In genomic region chr10:132537713-132538020, GRCh38 we compare ENCODE assay signal across 8 cellular contexts. TPM values are rescaled to one million over a fixed set of nuclear protein-coding genes. Genes with fewer than 3 reads are reported as not detected.
DNase-seq lines count a peak whose midpoint lies in the region; ATAC-seq and TF ChIP-seq lines count a peak whose summit lies in the region.

TSS of gene INPP5A (plus strand) at chr10:132537787. CDS start at chr10:132538097, 310 bp downstream.

- H3K79me1 ChIP-seq in H9 (ENCODE audit: insufficient read depth, low read depth, low read length, poor library complexity, severe bottlenecking) = peaks cover 5% of the 10 kb centered on the region

- peak within 1 kb of the TSS; percentile 70 for H3K18ac ChIP-seq in H9 (ENCODE audit: insufficient read length, low read depth, low read length)

- H3K36me3 Mint-ChIP-seq in H9 (ENCODE audit: insufficient read depth in 1 of 3, low read depth in 3 of 3) = peaks cover 0 to 3% (median 0%) of the 10 kb centered on the region in 3 experiments; a peak in 2 of 7 replicates
- H3K36me3 Mint-ChIP-seq in activated CD8-positive, alpha-beta T cell treated with anti-CD3 and anti-CD28 coated beads, Interleukin-2, amount 10 ng/mL, durations not matched to agents 7 days and 5 days (ENCODE audit: low read depth) = peaks cover 7% of the 10 kb centered on the region

- peak within 1 kb of the TSS; percentile 93 for H3K14ac ChIP-seq in H9 (ENCODE audit: insufficient read depth, low read length)

- POLR2A ChIA-PET in activated CD8-positive, alpha-beta T cell treated with anti-CD3 and anti-CD28 coated beads, Interleukin-2, amount 10 ng/mL, durations not matched to agents 7 days and 5 days (lab: Charles Lee) = interaction anchor here (1.2 kb wide), 1 partner anchor 14 kb away, joined by 4 read pairs; no protein-coding TSS in a partner anchor

- H2BK120ac ChIP-seq in H9 (ENCODE audit: low read depth, low read length, poor library complexity, severe bottlenecking) = no peak within 1 kb of the TSS

- H4K91ac ChIP-seq in H9 (ENCODE audit: insufficient read length, low read depth, low read length) = no peak within 1 kb of the TSS

- no CpG with 5 or more reads among the region's 53 CpGs for WGBS in H9 (ENCODE audit: extremely low coverage, insufficient read length, low lambda C conversion rate)

- H3K4me1 Mint-ChIP-seq in H9 = peaks cover 40 to 59% of the 10 kb centered on the region in 2 experiments
- H3K4me1 Mint-ChIP-seq in activated CD8-positive, alpha-beta T cell treated with anti-CD3 and anti-CD28 coated beads, Interleukin-2, amount 10 ng/mL, durations not matched to agents 7 days and 5 days (ENCODE audit: low read depth) = peaks cover 49% of the 10 kb centered on the region

- peak within 1 kb of the TSS; percentile 79 to 88 for H3K4me3 Mint-ChIP-seq in H9
- H3K4me3 Mint-ChIP-seq in activated CD8-positive, alpha-beta T cell treated with anti-CD3 and anti-CD28 coated beads, Interleukin-2, amount 10 ng/mL, durations not matched to agents 7 days and 5 days = peak within 1 kb of the TSS; percentile 84

- no peak for TF ChIP-seq POLR2A in erythroblast (IDR thresholded peaks at IDR 0.05; ENCODE audit: low read length)

- H3K56ac ChIP-seq in H9 (ENCODE audit: insufficient read length, low read depth, low read length) = no peak within 1 kb of the TSS

- no peak within 1 kb of the TSS for H3K27ac Mint-ChIP-seq in H9
- peak within 1 kb of the TSS; percentile 80 for H3K27ac Mint-ChIP-seq in activated CD8-positive, alpha-beta T cell treated with anti-CD3 and anti-CD28 coated beads, Interleukin-2, amount 10 ng/mL, durations not matched to agents 7 days and 5 days

- no peaks in the 10 kb centered on the region for H3K9me3 Mint-ChIP-seq in H9
- H3K9me3 Mint-ChIP-seq in activated CD8-positive, alpha-beta T cell treated with anti-CD3 and anti-CD28 coated beads, Interleukin-2, amount 10 ng/mL, durations not matched to agents 7 days and 5 days (ENCODE audit: insufficient read depth) = no peaks in the 10 kb centered on the region

- no peaks in the 10 kb centered on the region; the same call in 1 of the 2 replicates for H3K4me1 ChIP-seq in H9 (ENCODE audit: insufficient read depth, low read length)

- no peaks in the 10 kb centered on the region for H3K9me3 ChIP-seq in H9 (ENCODE audit: control insufficient read depth, low read depth, low read length)

- H4K20me1 ChIP-seq in H9 (ENCODE audit: control insufficient read depth, insufficient read depth, insufficient read length) = peaks cover 3% of the 10 kb centered on the region

- H3K4me3 ChIP-seq in skeletal muscle cell (ENCODE audit: low read depth, low read length) = peak within 1 kb of the TSS; percentile 67

- CTCF ChIA-PET in activated CD8-positive, alpha-beta T cell treated with anti-CD3 and anti-CD28 coated beads, Interleukin-2, amount 10 ng/mL, durations not matched to agents 7 days and 5 days (lab: Charles Lee) = interaction anchor here (4.1 kb wide), 1 partner anchor 13 kb away, joined by 33 read pairs; no protein-coding TSS in a partner anchor

- H3K4me2 ChIP-seq in H9 (ENCODE audit: insufficient read depth, insufficient read length, low read length) = peak within 1 kb of the TSS; percentile 58

- no peak within 1 kb of the TSS for H2BK20ac ChIP-seq in H9 (ENCODE audit: low read depth, low read length, poor library complexity, severe bottlenecking)

- H3K27ac ChIP-seq in H9 (ENCODE audit: insufficient read length, low read depth, low read length) = no peak within 1 kb of the TSS

- no peak within 1 kb of the TSS for H2AK5ac ChIP-seq in H9 (ENCODE audit: insufficient read length, low read length)

- H2AFZ ChIP-seq in H9 (ENCODE audit: low read length) = no peak within 1 kb of the TSS

- no peak for TF ChIP-seq CTCF in H9 (conservative IDR thresholded peaks at IDR 0.05)

- DNase-seq in H9 (no peak), left ventricle myocardium superior (no peak), skeletal muscle cell (ENCODE audit: low read depth) (no peak), NCI-H2227 (lab: John Stamatoyannopoulos, UW; ENCODE audit: unreplicated experiment) (no peak), DMS153 treated with DMSO at 0.1 percent for 48 hours (lab: John Stamatoyannopoulos, UW; ENCODE audit: unreplicated experiment) (no peak), erythroblast (lab: John Stamatoyannopoulos, UW) (no peak)
- no peak for DNase-seq in activated CD8-positive, alpha-beta T cell treated with anti-CD3 and anti-CD28 coated beads, Interleukin-2, amount 10 ng/mL, durations not matched to agents 7 days and 5 days

- no peak within 1 kb of the TSS; the same call in 1 of the 2 replicates for H2BK15ac ChIP-seq in H9 (ENCODE audit: low read depth, low read length)

- no peaks in the 10 kb centered on the region for H3K79me2 ChIP-seq in H9 (ENCODE audit: insufficient read depth, low read length)

- no peak within 1 kb of the TSS for H3K4ac ChIP-seq in H9 (ENCODE audit: low read depth, low read length)

- no peak within 1 kb of the TSS for H2BK5ac ChIP-seq in H9 (ENCODE audit: insufficient read length, low read length)

- H3K9ac ChIP-seq in H9 (ENCODE audit: extremely low read depth, insufficient read length, low read length) = no peak within 1 kb of the TSS

- no peak within 1 kb of the TSS for H3K23ac ChIP-seq in H9 (ENCODE audit: insufficient read length, low read depth, low read length)

- peaks cover 42% of the 10 kb centered on the region for H3K27me3 Mint-ChIP-seq in H9 (ENCODE audit: low read depth)
- peaks cover 5% of the 10 kb centered on the region for H3K27me3 Mint-ChIP-seq in activated CD8-positive, alpha-beta T cell treated with anti-CD3 and anti-CD28 coated beads, Interleukin-2, amount 10 ng/mL, durations not matched to agents 7 days and 5 days (ENCODE audit: low read depth)

- peaks cover 8% of the 10 kb centered on the region for H3K23me2 ChIP-seq in H9 (ENCODE audit: insufficient read length, low read depth, low read length, poor library complexity, severe bottlenecking)

- ATAC-seq in activated CD8-positive, alpha-beta T cell treated with anti-CD3 and anti-CD28 coated beads, Interleukin-2, amount 10 ng/mL, durations not matched to agents 7 days and 5 days = no peak
- no peak for ATAC-seq in left ventricle myocardium superior
- no peak for ATAC-seq in GM19351 (IDR thresholded peaks at IDR 0.05; ENCODE audit: unreplicated experiment)

- H3T11ph ChIP-seq in H9 (ENCODE audit: low read length) = no peak within 1 kb of the TSS

- no peaks in the 10 kb centered on the region; the same call in 1 of the 2 replicates for H3K27me3 ChIP-seq in H9 (ENCODE audit: insufficient read depth, low read length)

- H2BK12ac ChIP-seq in H9 (ENCODE audit: insufficient read length, low read depth, low read length) = peak within 1 kb of the TSS; percentile 40

- no peak within 1 kb of the TSS for H4K8ac ChIP-seq in H9 (replicated peaks; ENCODE audit: insufficient read length, low read depth, low read length)

- intact Hi-C loops in left ventricle myocardium superior (cut with micrococcal nuclease) = loop anchor here (10.0 kb wide), 1 partner anchor 47 kb away; no protein-coding TSS in a partner anchor

- no peak within 1 kb of the TSS for H4K5ac ChIP-seq in H9 (ENCODE audit: insufficient read length, low read depth, low read length)

RNA-seq across cellular contexts. Expression of gene INPP5A, which starts in this region (rescaled TPM):
- 17.7 and 19.1 TPM in 2 replicates for total RNA-seq in H9 (2021)
- total RNA-seq in activated CD8-positive, alpha-beta T cell treated with anti-CD3 and anti-CD28 coated beads, Interleukin-2, amount 10 ng/mL, durations not matched to agents 7 days and 5 days = 1 to 10 TPM; 9.9 TPM
- total RNA-seq in left ventricle myocardium superior = 108 TPM
